Comparison of ENCODE assay signal across 18 cellular contexts in genomic region chr9:134669556-134669955, GRCh38. TPM values are rescaled to one million over a fixed set of nuclear protein-coding genes. Genes with fewer than 3 reads are reported as not detected.
DNase-seq lines count a peak whose midpoint lies in the region; ATAC-seq and TF ChIP-seq lines count a peak whose summit lies in the region.
"Had no signal": no experiment of that assay in that cellular context is flagged by ENCODE, and none has a peak within 500 bp of the region (broad histone marks: within the 10 kb centered on the region; RNA-seq: fewer than 3 reads in every experiment).

No MANE protein-coding gene starts in this region.

- DNase-seq in ELR (ENCODE audit: low read depth) (peak; percentile 33), SK-N-MC (ENCODE audit: low read depth, low spot score) (no peak), hepatocyte (ENCODE audit: low spot score) (no peak), skeletal muscle cell (ENCODE audit: low read depth) (peak; percentile 19), MV-4-11 (lab: John Stamatoyannopoulos, UW) (no peak), left colon (no peak), NCI-H2227 treated with DMSO at 0.1 percent for 48 hours (lab: John Stamatoyannopoulos, UW) (no peak)
- DNase-seq: activated CD8-positive, alpha-beta memory T cell treated with anti-CD3 and anti-CD28 coated beads for 24 hours; AML-193; DND-41; NCI-H2029 treated with DMSO at 0.1 percent for 48 hours; NCI-H524; stimulated activated naive CD4-positive, alpha-beta T cell treated with Interleukin-2 at 50 U/mL for 16 hours; T-helper 17 cell had no signal

- H3K4me2 ChIP-seq in hepatocyte = no peak overlapping the region

- H3K27ac ChIP-seq in SK-N-MC = peak overlapping the region; percentile 51
- H3K27ac ChIP-seq in hepatocyte = peak overlapping the region; percentile 74

- 44% methylated on average over 6 of the region's 6 CpGs for WGBS in hepatocyte (ENCODE audit: low lambda C conversion rate, missing lambda C conversion rate)

- no peak overlapping the region for H3K9ac ChIP-seq in SK-N-MC (ENCODE audit: insufficient read length)

- H3K4me1 ChIP-seq in hepatocyte (ENCODE audit: insufficient read depth) = peaks cover 23% of the 10 kb centered on the region

- no peaks in the 10 kb centered on the region for H3K9me2 ChIP-seq in hepatocyte (replicated peaks; ENCODE audit: insufficient read depth)

- peaks cover 92% of the 10 kb centered on the region for H3K79me2 ChIP-seq in hepatocyte

- H3K36me3 ChIP-seq in SK-N-MC (ENCODE audit: insufficient read depth, low read length) (no peaks in the 10 kb centered on the region; the same call in 1 of the 2 replicates), hepatocyte (replicated peaks; ENCODE audit: insufficient read depth, low read depth) (no peaks in the 10 kb centered on the region)
- H3K36me3 ChIP-seq: tibial nerve had no signal

- no peak for ATAC-seq in HG03378 (IDR thresholded peaks at IDR 0.05; ENCODE audit: unreplicated experiment)
- no peak for ATAC-seq in left colon
- ATAC-seq: Right ventricle myocardium inferior, T-helper 17 cell had no signal

- H2AFZ ChIP-seq in hepatocyte = no peak overlapping the region

- TF ChIP-seq CTCF in hepatocyte (IDR thresholded peaks at IDR 0.05; ENCODE audit: poor library complexity) = no peak

- H4K20me1 ChIP-seq in hepatocyte (ENCODE audit: insufficient read depth, poor library complexity, severe bottlenecking) = peaks cover 91% of the 10 kb centered on the region

- H3K27me3 ChIP-seq in hepatocyte = no peaks in the 10 kb centered on the region
- H3K27me3 ChIP-seq: tibial nerve had no signal

- intact Hi-C loops in left colon (cut with DNase I, micrococcal nuclease) = no loop called here

- no peak overlapping the region for H3K4me3 ChIP-seq in SK-N-MC
- no peak overlapping the region for H3K4me3 ChIP-seq in hepatocyte
- H3K4me3 ChIP-seq in skeletal muscle cell (ENCODE audit: low read depth, low read length) = no peak overlapping the region
- H3K4me3 ChIP-seq: coronary artery, tibial nerve had no signal

- H3K9me3 ChIP-seq in SK-N-MC (ENCODE audit: low read depth, low read length) = 0 out of 2 replicates have a peak, but pooled peaks cover 4% of the 10 kb centered on the region
- H3K9me3 ChIP-seq in hepatocyte (ENCODE audit: low read depth) = no peaks in the 10 kb centered on the region

RNA-seq across cellular contexts. Expression of gene COL5A1, which starts 28.0 kb away (rescaled TPM):
- total RNA-seq in hepatocyte = 163 and 342 TPM in 2 replicates
- polyA plus RNA-seq in hepatocyte = 347 and 371 TPM in 2 replicates
- 10 to 100 TPM in 1 of 2 donors, 1 to 10 TPM in 1; 5.3 to 17.8 TPM for total RNA-seq in left colon

Comparison
In these comparisons a context has a peak if more than half of its experiments do, and no peak if none do; other contexts are left out.
1. DNase-seq: peak in ELR (single experiment) and skeletal muscle cell (single experiment); none in SK-N-MC (single experiment), hepatocyte (single experiment), MV-4-11 (single experiment), left colon (0 of 2) and NCI-H2227 treated with DMSO at 0.1 percent for 48 hours (single experiment).